10 cellular contexts compared by ENCODE assay signal in the genomic region with DNA sequence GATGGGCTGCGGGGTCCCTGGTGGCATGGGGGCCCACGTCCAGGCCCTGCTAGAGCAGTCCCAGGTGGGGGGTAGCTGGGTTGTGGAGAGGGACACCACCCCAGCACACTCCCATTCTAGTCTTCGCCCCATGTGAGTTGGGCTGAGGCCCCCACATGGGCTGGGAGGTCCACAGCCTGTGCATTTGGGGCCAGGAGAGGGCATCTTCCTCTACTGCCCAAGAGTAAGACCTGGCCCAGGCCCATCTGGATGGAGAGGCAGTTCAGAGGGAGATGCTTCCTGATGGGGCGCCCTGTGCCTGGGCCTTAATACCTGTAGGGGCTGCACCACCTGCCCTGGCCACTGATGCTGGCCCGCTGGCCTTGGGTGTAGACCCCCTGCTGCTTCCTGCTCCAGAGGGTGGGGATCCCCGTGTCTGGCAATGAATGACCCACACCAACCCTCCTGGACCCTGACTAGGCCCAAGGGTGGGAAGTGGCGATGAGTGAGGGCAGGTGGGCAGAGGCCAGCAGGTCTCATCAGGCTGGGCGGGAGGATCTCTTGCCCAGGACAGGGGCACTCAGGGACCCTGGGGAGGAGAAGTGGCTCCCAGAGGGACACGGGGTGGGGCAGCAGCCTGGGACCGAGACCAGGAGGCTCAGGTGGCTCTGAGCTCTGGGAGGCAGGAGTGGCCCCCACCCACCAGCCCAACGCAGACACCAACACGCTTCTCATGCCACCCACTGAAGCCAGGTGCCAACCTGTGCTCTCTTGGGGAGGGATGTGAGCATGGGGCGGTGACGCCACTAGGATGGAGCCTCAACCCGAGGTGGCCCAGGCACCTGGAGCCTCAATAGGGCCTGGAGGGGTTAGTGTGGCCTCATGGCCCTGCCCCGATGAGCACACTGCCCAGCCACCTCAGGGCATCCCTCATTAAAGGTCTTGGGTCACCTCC. TPM values are rescaled to one million over a fixed set of nuclear protein-coding genes. Genes with fewer than 3 reads are reported as not detected.
DNase-seq lines count a peak whose midpoint lies in the region; ATAC-seq and TF ChIP-seq lines count a peak whose summit lies in the region.
"Had no signal": no experiment of that assay in that cellular context is flagged by ENCODE, and none has a peak within 500 bp of the region (broad histone marks: within the 10 kb centered on the region; RNA-seq: fewer than 3 reads in every experiment).

No MANE protein-coding gene starts in this region.

- H3K27ac ChIP-seq in KOPT-K1 (ENCODE audit: low read depth, low read length, poor library complexity, severe bottlenecking) (peak overlapping the region; percentile 27), suprapubic skin (no peak overlapping the region)
- H3K27ac ChIP-seq in effector memory CD4-positive, alpha-beta T cell (ENCODE audit: insufficient read depth, low read length, poor library complexity, severe bottlenecking): no peak overlapping the region

- H3K27me3 ChIP-seq in suprapubic skin: no peaks in the 10 kb centered on the region
- no peaks in the 10 kb centered on the region for H3K27me3 ChIP-seq in effector memory CD4-positive, alpha-beta T cell (replicated peaks; ENCODE audit: control insufficient read depth, insufficient read depth, low read length, poor library complexity, severe bottlenecking)

- peak; percentile 53 for DNase-seq in activated effector memory CD4-positive, alpha-beta T cell treated with anti-CD3 and anti-CD28 coated beads, Interleukin-2, amount 50 U/mL, for 16 hours
- no peak for DNase-seq in activated effector memory CD4-positive, alpha-beta T cell treated with Interleukin-2 at 50 U/mL for 16 hours
- DNase-seq in islet precursor cell: peak; percentile 40
- DNase-seq in suprapubic skin (ENCODE audit: low spot score in 2 of 2): peak; percentile 60 to 76
- no peak for DNase-seq in effector memory CD4-positive, alpha-beta T cell
- DNase-seq in NCI-H1930 (lab: John Stamatoyannopoulos, UW): no peak
- DNase-seq: DMS 273 treated with DMSO at 0.1 percent for 48 hours had no signal

- no peaks in the 10 kb centered on the region for H3K9me3 ChIP-seq in KOPT-K1 (ENCODE audit: insufficient read depth, low read length, poor library complexity, severe bottlenecking)
- H3K9me3 ChIP-seq in suprapubic skin: no peaks in the 10 kb centered on the region
- H3K9me3 ChIP-seq in effector memory CD4-positive, alpha-beta T cell (ENCODE audit: control insufficient read depth, low read length): no peaks in the 10 kb centered on the region

- WGBS in suprapubic skin: 96% methylated on average over 8 of the region's 16 CpGs

- TF ChIP-seq EP300 in suprapubic skin (IDR thresholded peaks at IDR 0.05): no peak

- H3K36me3 ChIP-seq in KOPT-K1 (ENCODE audit: insufficient read depth, low read length) (no peaks in the 10 kb centered on the region), suprapubic skin (no peaks in the 10 kb centered on the region)
- no peaks in the 10 kb centered on the region for H3K36me3 ChIP-seq in effector memory CD4-positive, alpha-beta T cell (ENCODE audit: control insufficient read depth, insufficient read depth, low read length)

- ATAC-seq in GM18858 (IDR thresholded peaks at IDR 0.05; ENCODE audit: unreplicated experiment): no peak

- no peak for TF ChIP-seq CTCF in suprapubic skin (IDR thresholded peaks at IDR 0.05)

- no peak overlapping the region for H3K4me3 ChIP-seq in suprapubic skin
- no peak overlapping the region for H3K4me3 ChIP-seq in effector memory CD4-positive, alpha-beta T cell (ENCODE audit: insufficient read depth, low read depth, low read length, poor library complexity, severe bottlenecking)
- H3K4me3 ChIP-seq: lung had no signal

- no peak for TF ChIP-seq POLR2A in suprapubic skin (IDR thresholded peaks at IDR 0.05)

- peaks cover 55% of the 10 kb centered on the region for H3K4me1 ChIP-seq in suprapubic skin
- H3K4me1 ChIP-seq in effector memory CD4-positive, alpha-beta T cell (ENCODE audit: control insufficient read depth, insufficient read depth, low read length, poor library complexity, severe bottlenecking): peaks cover 13% of the 10 kb centered on the region

RNA-seq across cellular contexts. Expression of gene GNB1L, which starts 17.4 kb away (rescaled TPM):
- total RNA-seq in suprapubic skin: 10 to 100 TPM in 3 of 4 donors, 1 to 10 TPM in 1; 6.3 to 14.6 (median 10.9) TPM

RNA-seq across cellular contexts. Expression of gene RTL10, which starts 17.4 kb away (rescaled TPM):
- total RNA-seq in suprapubic skin: 10 to 100 TPM; 21.8 to 46.2 (median 32.4) TPM

Comparison
In these comparisons a context has a peak if more than half of its experiments do, and no peak if none do; other contexts are left out.
1. DNase-seq: peak in activated effector memory CD4-positive, alpha-beta T cell treated with anti-CD3 and anti-CD28 coated beads, Interleukin-2, amount 50 U/mL, for 16 hours (single experiment), islet precursor cell (single experiment) and suprapubic skin (2 of 2); none in activated effector memory CD4-positive, alpha-beta T cell treated with Interleukin-2 at 50 U/mL for 16 hours (single experiment), effector memory CD4-positive, alpha-beta T cell (0 of 3) and NCI-H1930 (0 of 2).